In genomic region chr1:50023292-50024159, GRCh38 we compare ENCODE assay signal across 8 cellular contexts. TPM values are rescaled to one million over a fixed set of nuclear protein-coding genes. Genes with fewer than 3 reads are reported as not detected.
DNase-seq lines count a peak whose midpoint lies in the region; ATAC-seq and TF ChIP-seq lines count a peak whose summit lies in the region.

Gene AGBL4, minus strand, starts transcription at chr1:50023954.

- peak; percentile 28 for ATAC-seq in activated naive CD8-positive, alpha-beta T cell treated with anti-CD3 and anti-CD28 coated beads, Interleukin-2, amount 50 U/mL, for 24 hours
- no peak for ATAC-seq in GM19023 (IDR thresholded peaks at IDR 0.05; ENCODE audit: unreplicated experiment)
- no peak for ATAC-seq in HG03025 (IDR thresholded peaks at IDR 0.05; ENCODE audit: low FRiP score, unreplicated experiment)

- H3K27ac Mint-ChIP-seq in activated naive CD8-positive, alpha-beta T cell treated with anti-CD3 and anti-CD28 coated beads, Interleukin-2, amount 50 U/mL, for 24 hours = no peak within 1 kb of the TSS
- no peak within 1 kb of the TSS for H3K27ac Mint-ChIP-seq in progenitor cell of endocrine pancreas
- H3K27ac Mint-ChIP-seq in activated T-helper 1 cell treated with anti-CD3 and anti-CD28 coated beads, Interleukin-12 subunit alpha, Interleukin-12 subunit beta, Interleukin-2, Interleukin-4 antibody, amounts not matched to agents 30 ng/mL and 10 ng/mL and 1 ng/mL, durations not matched to agents 14 hours and 24 hours and 36 hours = no peak within 1 kb of the TSS

- H3K4me3 ChIP-seq in left ventricle myocardium inferior = peak within 1 kb of the TSS; percentile 72

- no peaks in the 10 kb centered on the region for H3K9me3 ChIP-seq in left ventricle myocardium inferior (replicated peaks)

- no peak within 1 kb of the TSS for H3K4me3 Mint-ChIP-seq in activated naive CD8-positive, alpha-beta T cell treated with anti-CD3 and anti-CD28 coated beads, Interleukin-2, amount 50 U/mL, for 24 hours
- H3K4me3 Mint-ChIP-seq in progenitor cell of endocrine pancreas (ENCODE audit: low read depth) = peak within 1 kb of the TSS; percentile 63
- H3K4me3 Mint-ChIP-seq in activated T-helper 1 cell treated with anti-CD3 and anti-CD28 coated beads, Interleukin-12 subunit alpha, Interleukin-12 subunit beta, Interleukin-2, Interleukin-4 antibody, amounts not matched to agents 30 ng/mL and 10 ng/mL and 1 ng/mL, durations not matched to agents 14 hours and 24 hours and 36 hours = no peak within 1 kb of the TSS

- intact Hi-C loops in left ventricle myocardium inferior (cut with micrococcal nuclease) = no loop called here
- intact Hi-C loops in activated T-helper 1 cell treated with anti-CD3 and anti-CD28 coated beads, Interleukin-12 subunit alpha, Interleukin-12 subunit beta, Interleukin-2, Interleukin-4 antibody, amounts not matched to agents 30 ng/mL and 10 ng/mL and 1 ng/mL, durations not matched to agents 14 hours and 24 hours and 36 hours (cut with micrococcal nuclease) = no loop called here

- peaks cover 45% of the 10 kb centered on the region for H3K27me3 ChIP-seq in left ventricle myocardium inferior (ENCODE audit: low read depth)

- H3K36me3 Mint-ChIP-seq in activated naive CD8-positive, alpha-beta T cell treated with anti-CD3 and anti-CD28 coated beads, Interleukin-2, amount 50 U/mL, for 24 hours (ENCODE audit: low read depth) = no peaks in the 10 kb centered on the region
- H3K36me3 Mint-ChIP-seq in progenitor cell of endocrine pancreas (ENCODE audit: insufficient read depth) = no peaks in the 10 kb centered on the region
- H3K36me3 Mint-ChIP-seq in activated T-helper 1 cell treated with anti-CD3 and anti-CD28 coated beads, Interleukin-12 subunit alpha, Interleukin-12 subunit beta, Interleukin-2, Interleukin-4 antibody, amounts not matched to agents 30 ng/mL and 10 ng/mL and 1 ng/mL, durations not matched to agents 14 hours and 24 hours and 36 hours (ENCODE audit: low read depth) = no peaks in the 10 kb centered on the region

- no peak within 1 kb of the TSS for H3K27ac ChIP-seq in left ventricle myocardium inferior (replicated peaks)

- H3K4me1 Mint-ChIP-seq in activated naive CD8-positive, alpha-beta T cell treated with anti-CD3 and anti-CD28 coated beads, Interleukin-2, amount 50 U/mL, for 24 hours = peaks cover 5% of the 10 kb centered on the region
- H3K4me1 Mint-ChIP-seq in progenitor cell of endocrine pancreas (ENCODE audit: low read depth) = no peaks in the 10 kb centered on the region
- no peaks in the 10 kb centered on the region for H3K4me1 Mint-ChIP-seq in activated T-helper 1 cell treated with anti-CD3 and anti-CD28 coated beads, Interleukin-12 subunit alpha, Interleukin-12 subunit beta, Interleukin-2, Interleukin-4 antibody, amounts not matched to agents 30 ng/mL and 10 ng/mL and 1 ng/mL, durations not matched to agents 14 hours and 24 hours and 36 hours (ENCODE audit: low read depth)

- H3K9me3 Mint-ChIP-seq in activated naive CD8-positive, alpha-beta T cell treated with anti-CD3 and anti-CD28 coated beads, Interleukin-2, amount 50 U/mL, for 24 hours = peaks cover 4% of the 10 kb centered on the region
- H3K9me3 Mint-ChIP-seq in progenitor cell of endocrine pancreas (ENCODE audit: low read depth) = no peaks in the 10 kb centered on the region
- no peaks in the 10 kb centered on the region for H3K9me3 Mint-ChIP-seq in activated T-helper 1 cell treated with anti-CD3 and anti-CD28 coated beads, Interleukin-12 subunit alpha, Interleukin-12 subunit beta, Interleukin-2, Interleukin-4 antibody, amounts not matched to agents 30 ng/mL and 10 ng/mL and 1 ng/mL, durations not matched to agents 14 hours and 24 hours and 36 hours

- no peak for TF ChIP-seq CTCF in left ventricle myocardium inferior (IDR thresholded peaks at IDR 0.05; ENCODE audit: borderline replicate concordance)
- TF ChIP-seq CTCF in progenitor cell of endocrine pancreas (IDR thresholded peaks at IDR 0.05; ENCODE audit: unreplicated experiment) = no peak

- H3K27me3 Mint-ChIP-seq in activated naive CD8-positive, alpha-beta T cell treated with anti-CD3 and anti-CD28 coated beads, Interleukin-2, amount 50 U/mL, for 24 hours = peaks cover 19% of the 10 kb centered on the region
- H3K27me3 Mint-ChIP-seq in progenitor cell of endocrine pancreas = peaks cover 12% of the 10 kb centered on the region
- H3K27me3 Mint-ChIP-seq in activated T-helper 1 cell treated with anti-CD3 and anti-CD28 coated beads, Interleukin-12 subunit alpha, Interleukin-12 subunit beta, Interleukin-2, Interleukin-4 antibody, amounts not matched to agents 30 ng/mL and 10 ng/mL and 1 ng/mL, durations not matched to agents 14 hours and 24 hours and 36 hours (ENCODE audit: insufficient read depth) = peaks cover 6% of the 10 kb centered on the region

- no peaks in the 10 kb centered on the region for H3K36me3 ChIP-seq in left ventricle myocardium inferior

- DNase-seq in DMS53 treated with DMSO at 0.1 percent for 48 hours (lab: John Stamatoyannopoulos, UW; ENCODE audit: unreplicated experiment) (peak; percentile 77), NCI-H1436 (lab: John Stamatoyannopoulos, UW) (peak; percentile 88), left ventricle myocardium inferior (peak; percentile 55), progenitor cell of endocrine pancreas (ENCODE audit: low spot score, unreplicated experiment) (peak; percentile 31)
- peak; percentile 2 for DNase-seq in activated naive CD8-positive, alpha-beta T cell treated with anti-CD3 and anti-CD28 coated beads, Interleukin-2, amount 50 U/mL, for 24 hours
- no peak for DNase-seq in activated T-helper 1 cell treated with anti-CD3 and anti-CD28 coated beads, Interleukin-12 subunit alpha, Interleukin-12 subunit beta, Interleukin-2, Interleukin-4 antibody, amounts not matched to agents 30 ng/mL and 10 ng/mL and 1 ng/mL, durations not matched to agents 14 hours and 24 hours and 36 hours (ENCODE audit: low spot score)

- H3K4me1 ChIP-seq in left ventricle myocardium inferior = peaks cover 6% of the 10 kb centered on the region

RNA-seq across cellular contexts. Expression of gene AGBL4, which starts in this region (rescaled TPM):
- total RNA-seq in left ventricle myocardium inferior (0.38 TPM), progenitor cell of endocrine pancreas (2.5 and 3.1 TPM in 2 replicates)
- not detected in 2 replicates for total RNA-seq in activated T-helper 1 cell treated with anti-CD3 and anti-CD28 coated beads, Interleukin-12 subunit alpha, Interleukin-12 subunit beta, Interleukin-2, Interleukin-4 antibody, amounts not matched to agents 30 ng/mL and 10 ng/mL and 1 ng/mL, durations not matched to agents 14 hours and 24 hours and 36 hours

Comparison
In these comparisons a context has a peak if more than half of its experiments do, and no peak if none do; other contexts are left out.
1. Peak in DNase-seq and H3K4me3 ChIP-seq in left ventricle myocardium inferior; RNA of the gene not detected or under 1 TPM.